In the genomic region with DNA sequence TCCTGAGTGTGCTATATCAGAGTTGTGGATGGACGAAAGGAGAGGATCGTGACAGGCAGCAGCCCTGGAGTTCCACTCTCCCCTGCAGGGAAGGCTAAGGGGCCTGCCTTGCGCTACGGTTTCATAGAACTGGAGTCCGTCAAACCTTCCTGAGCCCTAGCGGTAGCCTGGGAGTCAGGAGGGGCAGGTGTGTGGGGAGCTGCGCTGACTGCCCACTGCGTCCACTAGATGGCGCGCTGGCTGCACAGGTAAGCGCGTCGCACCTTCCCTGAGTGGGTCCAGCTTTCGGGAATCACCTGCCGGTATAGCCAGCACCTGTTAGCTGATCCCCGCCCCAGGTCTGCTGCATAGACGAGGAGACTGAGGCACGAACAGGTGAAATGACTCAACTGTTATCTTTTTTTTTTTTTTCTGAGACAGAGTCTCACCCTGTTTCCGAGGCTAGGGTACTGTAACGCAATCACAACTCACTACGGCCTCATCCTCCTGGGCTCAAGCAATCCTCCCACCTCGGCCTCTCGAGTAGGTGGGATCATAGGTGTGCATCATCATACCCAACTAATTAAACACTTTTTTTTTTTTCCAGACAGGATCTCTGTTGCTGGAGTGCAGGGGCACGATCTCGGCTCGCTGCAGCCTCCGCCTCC, we compare ENCODE assay signal across 1 cellular context.
TF ChIP-seq lines count a peak whose summit lies in the region.

No MANE protein-coding gene starts in this region.

TF ChIP-seq in HepG2, 621 proteins besides CTCF, POLR2A, EP300 and RAD21 (continued from another document and continues in another):
- TF ChIP-seq, protein P1, sequence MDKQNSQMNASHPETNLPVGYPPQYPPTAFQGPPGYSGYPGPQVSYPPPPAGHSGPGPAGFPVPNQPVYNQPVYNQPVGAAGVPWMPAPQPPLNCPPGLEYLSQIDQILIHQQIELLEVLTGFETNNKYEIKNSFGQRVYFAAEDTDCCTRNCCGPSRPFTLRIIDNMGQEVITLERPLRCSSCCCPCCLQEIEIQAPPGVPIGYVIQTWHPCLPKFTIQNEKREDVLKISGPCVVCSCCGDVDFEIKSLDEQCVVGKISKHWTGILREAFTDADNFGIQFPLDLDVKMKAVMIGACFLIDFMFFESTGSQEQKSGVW (CRISPR knock-in tag; IDR thresholded peaks at IDR 0.05; ENCODE audit: borderline replicate concordance): no peak
- TF ChIP-seq, protein P2, sequence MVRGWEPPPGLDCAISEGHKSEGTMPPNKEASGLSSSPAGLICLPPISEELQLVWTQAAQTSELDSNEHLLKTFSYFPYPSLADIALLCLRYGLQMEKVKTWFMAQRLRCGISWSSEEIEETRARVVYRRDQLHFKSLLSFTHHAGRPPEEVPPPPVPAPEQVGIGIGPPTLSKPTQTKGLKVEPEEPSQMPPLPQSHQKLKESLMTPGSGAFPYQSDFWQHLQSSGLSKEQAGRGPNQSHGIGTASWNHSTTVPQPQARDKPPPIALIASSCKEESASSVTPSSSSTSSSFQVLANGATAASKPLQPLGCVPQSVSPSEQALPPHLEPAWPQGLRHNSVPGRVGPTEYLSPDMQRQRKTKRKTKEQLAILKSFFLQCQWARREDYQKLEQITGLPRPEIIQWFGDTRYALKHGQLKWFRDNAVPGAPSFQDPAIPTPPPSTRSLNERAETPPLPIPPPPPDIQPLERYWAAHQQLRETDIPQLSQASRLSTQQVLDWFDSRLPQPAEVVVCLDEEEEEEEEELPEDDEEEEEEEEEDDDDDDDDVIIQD (CRISPR knock-in tag; IDR thresholded peaks at IDR 0.05; ENCODE audit: low read depth): no peak
- TF ChIP-seq NPAS2 (CRISPR knock-in tag; IDR thresholded peaks at IDR 0.05; ENCODE audit: borderline replicate concordance) (no peak), FOXJ3 (CRISPR knock-in tag; IDR thresholded peaks at IDR 0.05; ENCODE audit: borderline replicate concordance) (peak; percentile 57; the same call in 1 of the 2 replicates), CHD4 (IDR thresholded peaks at IDR 0.05; ENCODE audit: borderline replicate concordance, low read length) (no peak), ZNF598 (CRISPR knock-in tag; IDR thresholded peaks at IDR 0.05; ENCODE audit: borderline replicate concordance) (0 out of 2 replicates have a peak, but pooled peaks have one; percentile 18), PHF21A (CRISPR knock-in tag; IDR thresholded peaks at IDR 0.05) (no peak), CBX1 (IDR thresholded peaks at IDR 0.05; ENCODE audit: low read depth) (peak; percentile 65), ZFP37 (CRISPR knock-in tag; IDR thresholded peaks at IDR 0.05; ENCODE audit: borderline replicate concordance) (no peak), ZEB1 (IDR thresholded peaks at IDR 0.05; ENCODE audit: insufficient replicate concordance, low read depth) (peak; percentile 99), PCBP2 (optimal IDR thresholded peaks at IDR 0.05; ENCODE audit: low read depth, low read length, poor library complexity, severe bottlenecking) (no peak), NR3C1 (CRISPR knock-in tag; IDR thresholded peaks at IDR 0.05) (no peak), TEAD3 (CRISPR knock-in tag; optimal IDR thresholded peaks at IDR 0.05; ENCODE audit: borderline replicate concordance) (peak; percentile 18), JUND (CRISPR knock-in tag; IDR thresholded peaks at IDR 0.05) (0 out of 2 replicates have a peak, but pooled peaks have one; percentile 25), HNF4A (CRISPR knock-in tag; IDR thresholded peaks at IDR 0.05) (no peak), NBN (conservative IDR thresholded peaks at IDR 0.05) (no peak), NCOA2 (CRISPR knock-in tag; IDR thresholded peaks at IDR 0.05) (no peak), ESRRA (CRISPR knock-in tag; IDR thresholded peaks at IDR 0.05; ENCODE audit: low read depth) (no peak), CBX2 (IDR thresholded peaks at IDR 0.05; ENCODE audit: low read depth, low read length) (no peak), CBX2 (CRISPR knock-in tag; IDR thresholded peaks at IDR 0.05; ENCODE audit: low read depth) (no peak), ZNF780A (CRISPR knock-in tag; IDR thresholded peaks at IDR 0.05) (no peak), ZNF777 (CRISPR knock-in tag; IDR thresholded peaks at IDR 0.05) (0 out of 2 replicates have a peak, but pooled peaks have one; percentile 31), ZSCAN31 (CRISPR knock-in tag; IDR thresholded peaks at IDR 0.05; ENCODE audit: low read depth) (0 out of 2 replicates have a peak, but pooled peaks have one; percentile 56), ZNF737 (CRISPR knock-in tag; IDR thresholded peaks at IDR 0.05; ENCODE audit: borderline replicate concordance) (no peak)
- TF ChIP-seq, protein P3, sequence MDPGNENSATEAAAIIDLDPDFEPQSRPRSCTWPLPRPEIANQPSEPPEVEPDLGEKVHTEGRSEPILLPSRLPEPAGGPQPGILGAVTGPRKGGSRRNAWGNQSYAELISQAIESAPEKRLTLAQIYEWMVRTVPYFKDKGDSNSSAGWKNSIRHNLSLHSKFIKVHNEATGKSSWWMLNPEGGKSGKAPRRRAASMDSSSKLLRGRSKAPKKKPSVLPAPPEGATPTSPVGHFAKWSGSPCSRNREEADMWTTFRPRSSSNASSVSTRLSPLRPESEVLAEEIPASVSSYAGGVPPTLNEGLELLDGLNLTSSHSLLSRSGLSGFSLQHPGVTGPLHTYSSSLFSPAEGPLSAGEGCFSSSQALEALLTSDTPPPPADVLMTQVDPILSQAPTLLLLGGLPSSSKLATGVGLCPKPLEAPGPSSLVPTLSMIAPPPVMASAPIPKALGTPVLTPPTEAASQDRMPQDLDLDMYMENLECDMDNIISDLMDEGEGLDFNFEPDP (CRISPR knock-in tag; conservative IDR thresholded peaks at IDR 0.05): no peak
- TF ChIP-seq, protein P4, sequence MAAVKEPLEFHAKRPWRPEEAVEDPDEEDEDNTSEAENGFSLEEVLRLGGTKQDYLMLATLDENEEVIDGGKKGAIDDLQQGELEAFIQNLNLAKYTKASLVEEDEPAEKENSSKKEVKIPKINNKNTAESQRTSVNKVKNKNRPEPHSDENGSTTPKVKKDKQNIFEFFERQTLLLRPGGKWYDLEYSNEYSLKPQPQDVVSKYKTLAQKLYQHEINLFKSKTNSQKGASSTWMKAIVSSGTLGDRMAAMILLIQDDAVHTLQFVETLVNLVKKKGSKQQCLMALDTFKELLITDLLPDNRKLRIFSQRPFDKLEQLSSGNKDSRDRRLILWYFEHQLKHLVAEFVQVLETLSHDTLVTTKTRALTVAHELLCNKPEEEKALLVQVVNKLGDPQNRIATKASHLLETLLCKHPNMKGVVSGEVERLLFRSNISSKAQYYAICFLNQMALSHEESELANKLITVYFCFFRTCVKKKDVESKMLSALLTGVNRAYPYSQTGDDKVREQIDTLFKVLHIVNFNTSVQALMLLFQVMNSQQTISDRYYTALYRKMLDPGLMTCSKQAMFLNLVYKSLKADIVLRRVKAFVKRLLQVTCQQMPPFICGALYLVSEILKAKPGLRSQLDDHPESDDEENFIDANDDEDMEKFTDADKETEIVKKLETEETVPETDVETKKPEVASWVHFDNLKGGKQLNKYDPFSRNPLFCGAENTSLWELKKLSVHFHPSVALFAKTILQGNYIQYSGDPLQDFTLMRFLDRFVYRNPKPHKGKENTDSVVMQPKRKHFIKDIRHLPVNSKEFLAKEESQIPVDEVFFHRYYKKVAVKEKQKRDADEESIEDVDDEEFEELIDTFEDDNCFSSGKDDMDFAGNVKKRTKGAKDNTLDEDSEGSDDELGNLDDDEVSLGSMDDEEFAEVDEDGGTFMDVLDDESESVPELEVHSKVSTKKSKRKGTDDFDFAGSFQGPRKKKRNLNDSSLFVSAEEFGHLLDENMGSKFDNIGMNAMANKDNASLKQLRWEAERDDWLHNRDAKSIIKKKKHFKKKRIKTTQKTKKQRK (IDR thresholded peaks at IDR 0.05; ENCODE audit: low read length): no peak
- TF ChIP-seq, protein P5, sequence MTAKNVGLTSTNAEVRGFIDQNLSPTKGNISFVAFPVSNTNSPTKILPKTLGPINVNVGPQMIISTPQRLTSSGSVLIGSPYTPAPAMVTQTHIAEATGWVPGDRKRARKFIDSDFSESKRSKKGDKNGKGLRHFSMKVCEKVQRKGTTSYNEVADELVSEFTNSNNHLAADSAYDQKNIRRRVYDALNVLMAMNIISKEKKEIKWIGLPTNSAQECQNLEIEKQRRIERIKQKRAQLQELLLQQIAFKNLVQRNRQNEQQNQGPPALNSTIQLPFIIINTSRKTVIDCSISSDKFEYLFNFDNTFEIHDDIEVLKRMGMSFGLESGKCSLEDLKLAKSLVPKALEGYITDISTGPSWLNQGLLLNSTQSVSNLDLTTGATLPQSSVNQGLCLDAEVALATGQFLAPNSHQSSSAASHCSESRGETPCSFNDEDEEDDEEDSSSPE (CRISPR knock-in tag; IDR thresholded peaks at IDR 0.05): peak; percentile 54; the same call in 1 of the 2 replicates
- TF ChIP-seq, protein P6, sequence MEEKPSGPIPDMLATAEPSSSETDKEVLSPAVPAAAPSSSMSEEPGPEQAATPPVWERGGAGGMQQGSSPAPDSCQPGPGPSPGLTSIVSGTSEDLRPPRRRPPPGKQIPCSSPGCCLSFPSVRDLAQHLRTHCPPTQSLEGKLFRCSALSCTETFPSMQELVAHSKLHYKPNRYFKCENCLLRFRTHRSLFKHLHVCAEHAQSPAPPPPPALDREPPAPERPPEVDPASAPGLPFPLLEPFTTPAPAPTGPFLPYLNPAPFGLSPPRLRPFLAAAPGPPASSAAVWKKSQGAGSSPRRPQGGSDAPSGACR (CRISPR knock-in tag; IDR thresholded peaks at IDR 0.05): no peak
- TF ChIP-seq, protein P7, sequence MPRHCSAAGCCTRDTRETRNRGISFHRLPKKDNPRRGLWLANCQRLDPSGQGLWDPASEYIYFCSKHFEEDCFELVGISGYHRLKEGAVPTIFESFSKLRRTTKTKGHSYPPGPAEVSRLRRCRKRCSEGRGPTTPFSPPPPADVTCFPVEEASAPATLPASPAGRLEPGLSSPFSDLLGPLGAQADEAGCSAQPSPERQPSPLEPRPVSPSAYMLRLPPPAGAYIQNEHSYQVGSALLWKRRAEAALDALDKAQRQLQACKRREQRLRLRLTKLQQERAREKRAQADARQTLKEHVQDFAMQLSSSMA (CRISPR knock-in tag; IDR thresholded peaks at IDR 0.05): no peak
- TF ChIP-seq, protein P8, sequence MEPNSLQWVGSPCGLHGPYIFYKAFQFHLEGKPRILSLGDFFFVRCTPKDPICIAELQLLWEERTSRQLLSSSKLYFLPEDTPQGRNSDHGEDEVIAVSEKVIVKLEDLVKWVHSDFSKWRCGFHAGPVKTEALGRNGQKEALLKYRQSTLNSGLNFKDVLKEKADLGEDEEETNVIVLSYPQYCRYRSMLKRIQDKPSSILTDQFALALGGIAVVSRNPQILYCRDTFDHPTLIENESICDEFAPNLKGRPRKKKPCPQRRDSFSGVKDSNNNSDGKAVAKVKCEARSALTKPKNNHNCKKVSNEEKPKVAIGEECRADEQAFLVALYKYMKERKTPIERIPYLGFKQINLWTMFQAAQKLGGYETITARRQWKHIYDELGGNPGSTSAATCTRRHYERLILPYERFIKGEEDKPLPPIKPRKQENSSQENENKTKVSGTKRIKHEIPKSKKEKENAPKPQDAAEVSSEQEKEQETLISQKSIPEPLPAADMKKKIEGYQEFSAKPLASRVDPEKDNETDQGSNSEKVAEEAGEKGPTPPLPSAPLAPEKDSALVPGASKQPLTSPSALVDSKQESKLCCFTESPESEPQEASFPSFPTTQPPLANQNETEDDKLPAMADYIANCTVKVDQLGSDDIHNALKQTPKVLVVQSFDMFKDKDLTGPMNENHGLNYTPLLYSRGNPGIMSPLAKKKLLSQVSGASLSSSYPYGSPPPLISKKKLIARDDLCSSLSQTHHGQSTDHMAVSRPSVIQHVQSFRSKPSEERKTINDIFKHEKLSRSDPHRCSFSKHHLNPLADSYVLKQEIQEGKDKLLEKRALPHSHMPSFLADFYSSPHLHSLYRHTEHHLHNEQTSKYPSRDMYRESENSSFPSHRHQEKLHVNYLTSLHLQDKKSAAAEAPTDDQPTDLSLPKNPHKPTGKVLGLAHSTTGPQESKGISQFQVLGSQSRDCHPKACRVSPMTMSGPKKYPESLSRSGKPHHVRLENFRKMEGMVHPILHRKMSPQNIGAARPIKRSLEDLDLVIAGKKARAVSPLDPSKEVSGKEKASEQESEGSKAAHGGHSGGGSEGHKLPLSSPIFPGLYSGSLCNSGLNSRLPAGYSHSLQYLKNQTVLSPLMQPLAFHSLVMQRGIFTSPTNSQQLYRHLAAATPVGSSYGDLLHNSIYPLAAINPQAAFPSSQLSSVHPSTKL (CRISPR knock-in tag; IDR thresholded peaks at IDR 0.05): peak; percentile 51
- TF ChIP-seq, protein P9, sequence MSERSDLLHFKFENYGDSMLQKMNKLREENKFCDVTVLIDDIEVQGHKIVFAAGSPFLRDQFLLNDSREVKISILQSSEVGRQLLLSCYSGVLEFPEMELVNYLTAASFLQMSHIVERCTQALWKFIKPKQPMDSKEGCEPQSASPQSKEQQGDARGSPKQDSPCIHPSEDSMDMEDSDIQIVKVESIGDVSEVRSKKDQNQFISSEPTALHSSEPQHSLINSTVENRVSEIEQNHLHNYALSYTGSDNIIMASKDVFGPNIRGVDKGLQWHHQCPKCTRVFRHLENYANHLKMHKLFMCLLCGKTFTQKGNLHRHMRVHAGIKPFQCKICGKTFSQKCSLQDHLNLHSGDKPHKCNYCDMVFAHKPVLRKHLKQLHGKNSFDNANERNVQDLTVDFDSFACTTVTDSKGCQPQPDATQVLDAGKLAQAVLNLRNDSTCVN (CRISPR knock-in tag; IDR thresholded peaks at IDR 0.05; ENCODE audit: borderline replicate concordance): peak; percentile 18; the same call in 1 of the 2 replicates
- TF ChIP-seq, protein P10, sequence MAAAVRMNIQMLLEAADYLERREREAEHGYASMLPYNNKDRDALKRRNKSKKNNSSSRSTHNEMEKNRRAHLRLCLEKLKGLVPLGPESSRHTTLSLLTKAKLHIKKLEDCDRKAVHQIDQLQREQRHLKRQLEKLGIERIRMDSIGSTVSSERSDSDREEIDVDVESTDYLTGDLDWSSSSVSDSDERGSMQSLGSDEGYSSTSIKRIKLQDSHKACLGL (CRISPR knock-in tag; IDR thresholded peaks at IDR 0.05): no peak
- TF ChIP-seq, protein P11, sequence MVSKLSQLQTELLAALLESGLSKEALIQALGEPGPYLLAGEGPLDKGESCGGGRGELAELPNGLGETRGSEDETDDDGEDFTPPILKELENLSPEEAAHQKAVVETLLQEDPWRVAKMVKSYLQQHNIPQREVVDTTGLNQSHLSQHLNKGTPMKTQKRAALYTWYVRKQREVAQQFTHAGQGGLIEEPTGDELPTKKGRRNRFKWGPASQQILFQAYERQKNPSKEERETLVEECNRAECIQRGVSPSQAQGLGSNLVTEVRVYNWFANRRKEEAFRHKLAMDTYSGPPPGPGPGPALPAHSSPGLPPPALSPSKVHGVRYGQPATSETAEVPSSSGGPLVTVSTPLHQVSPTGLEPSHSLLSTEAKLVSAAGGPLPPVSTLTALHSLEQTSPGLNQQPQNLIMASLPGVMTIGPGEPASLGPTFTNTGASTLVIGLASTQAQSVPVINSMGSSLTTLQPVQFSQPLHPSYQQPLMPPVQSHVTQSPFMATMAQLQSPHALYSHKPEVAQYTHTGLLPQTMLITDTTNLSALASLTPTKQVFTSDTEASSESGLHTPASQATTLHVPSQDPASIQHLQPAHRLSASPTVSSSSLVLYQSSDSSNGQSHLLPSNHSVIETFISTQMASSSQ (IDR thresholded peaks at IDR 0.05; ENCODE audit: low read depth): no peak
- TF ChIP-seq, protein P11 (CRISPR knock-in tag; IDR thresholded peaks at IDR 0.05; ENCODE audit: borderline replicate concordance): no peak
